Comparison of ENCODE assay signal across 8 cellular contexts in genomic region chr6:7112741-7113313, GRCh38. TPM values are rescaled to one million over a fixed set of nuclear protein-coding genes. Genes with fewer than 3 reads are reported as not detected.
DNase-seq lines count a peak whose midpoint lies in the region; ATAC-seq and TF ChIP-seq lines count a peak whose summit lies in the region.

No MANE protein-coding gene starts in this region.

- peaks cover 0 to 35% (median 5%) of the 10 kb centered on the region in 11 experiments; a peak in 5 of 22 replicates for H3K36me3 ChIP-seq in BLaER1 treated with 17β-estradiol and CSF1 and Interleukin-3, amounts not matched to agents 10 nM and 100 nM

- no peak overlapping the region for H3K14ac ChIP-seq in H9 (ENCODE audit: insufficient read depth, low read length)

- peaks cover 19% of the 10 kb centered on the region for H3K27me3 Mint-ChIP-seq in H9 (ENCODE audit: low read depth)
- H3K27me3 Mint-ChIP-seq in naive thymus-derived CD8-positive, alpha-beta T cell = no peaks in the 10 kb centered on the region

- WGBS in H9 (ENCODE audit: extremely low coverage, insufficient read length, low lambda C conversion rate) = no CpG with 5 or more reads among the region's 15 CpGs

- peaks cover 80 to 86% (median 84%) of the 10 kb centered on the region in 11 experiments for H4K20me1 ChIP-seq in BLaER1 treated with 17β-estradiol and CSF1 and Interleukin-3, amounts not matched to agents 10 nM and 100 nM
- peaks cover 3% of the 10 kb centered on the region for H4K20me1 ChIP-seq in H9 (ENCODE audit: control insufficient read depth, insufficient read depth, insufficient read length)

- H3K4me2 ChIP-seq in BLaER1 treated with 17β-estradiol and CSF1 and Interleukin-3, amounts not matched to agents 10 nM and 100 nM = peak overlapping the region; percentile 74 to 94 (median 89)
- peak overlapping the region; percentile 55 for H3K4me2 ChIP-seq in H9 (ENCODE audit: insufficient read depth, insufficient read length, low read length)

- H3K4me3 ChIP-seq in BLaER1 treated with 17β-estradiol and CSF1 and Interleukin-3, amounts not matched to agents 10 nM and 100 nM = peak overlapping the region; percentile 11 to 45 (median 30); a peak in 12 of 20 replicates

- no peak overlapping the region for H4K5ac ChIP-seq in H9 (ENCODE audit: insufficient read length, low read depth, low read length)

- H3K27me3 ChIP-seq in BLaER1 treated with 17β-estradiol and CSF1 and Interleukin-3, amounts not matched to agents 10 nM and 100 nM = no peaks in the 10 kb centered on the region
- H3K27me3 ChIP-seq in H9 (ENCODE audit: insufficient read depth, low read length) = peaks cover 2% of the 10 kb centered on the region; the same call in 1 of the 2 replicates

- no peak overlapping the region for H3K4ac ChIP-seq in H9 (ENCODE audit: low read depth, low read length)

- no peak overlapping the region for H3K23ac ChIP-seq in H9 (ENCODE audit: insufficient read length, low read depth, low read length)

- H2BK15ac ChIP-seq in H9 (ENCODE audit: low read depth, low read length) = peak overlapping the region; percentile 73; the same call in 1 of the 2 replicates

- peak overlapping the region in 2 of 11 experiments; percentile 2 to 11; a peak in 6 of 22 replicates for H3K27ac ChIP-seq in BLaER1 treated with 17β-estradiol and CSF1 and Interleukin-3, amounts not matched to agents 10 nM and 100 nM
- no peak overlapping the region for H3K27ac ChIP-seq in H9 (ENCODE audit: insufficient read length, low read depth, low read length)

- H4K8ac ChIP-seq in H9 (replicated peaks; ENCODE audit: insufficient read length, low read depth, low read length) = no peak overlapping the region

- H3K23me2 ChIP-seq in H9 (ENCODE audit: insufficient read length, low read depth, low read length, poor library complexity, severe bottlenecking) = peaks cover 18% of the 10 kb centered on the region

- POLR2A ChIA-PET in naive thymus-derived CD8-positive, alpha-beta T cell (lab: Charles Lee) = interaction anchor here (0.8 to 14.0 kb wide), 4 partner anchors 14 to 28 kb away, joined by 3 to 139 read pairs (median 4); no protein-coding TSS in a partner anchor

- no peak overlapping the region for H3T11ph ChIP-seq in H9 (ENCODE audit: low read length)

- H2BK5ac ChIP-seq in H9 (ENCODE audit: insufficient read length, low read length) = no peak overlapping the region

- H3K18ac ChIP-seq in H9 (ENCODE audit: insufficient read length, low read depth, low read length) = no peak overlapping the region

- no peak overlapping the region for H2BK20ac ChIP-seq in H9 (ENCODE audit: low read depth, low read length, poor library complexity, severe bottlenecking)

- H2AK5ac ChIP-seq in H9 (ENCODE audit: insufficient read length, low read length) = no peak overlapping the region

- no peak overlapping the region for H2BK120ac ChIP-seq in H9 (ENCODE audit: low read depth, low read length, poor library complexity, severe bottlenecking)

- no peak overlapping the region for H2BK12ac ChIP-seq in H9 (ENCODE audit: insufficient read length, low read depth, low read length)

- DNase-seq in H9 (no peak), SHP77 treated with DMSO at 0.1 percent for 48 hours (lab: John Stamatoyannopoulos, UW) (peak; percentile 18), NCI-H2171 (lab: John Stamatoyannopoulos, UW) (no peak), sciatic nerve (ENCODE audit: low spot score) (no peak)
- DNase-seq in central memory CD4-positive, alpha-beta T cell = peak; percentile 36
- DNase-seq in naive thymus-derived CD8-positive, alpha-beta T cell = peak; percentile 40 to 75 (median 54)

- peaks cover 67 to 80% (median 73%) of the 10 kb centered on the region in 10 experiments for H3K4me1 ChIP-seq in BLaER1 treated with 17β-estradiol and CSF1 and Interleukin-3, amounts not matched to agents 10 nM and 100 nM
- H3K4me1 ChIP-seq in H9 (ENCODE audit: insufficient read depth, low read length) = peaks cover 14% of the 10 kb centered on the region

- peak overlapping the region; percentile 17 to 72 for H3K4me3 Mint-ChIP-seq in H9
- H3K4me3 Mint-ChIP-seq in naive thymus-derived CD8-positive, alpha-beta T cell = peak overlapping the region; percentile 70 to 90 (median 81)

- peak; percentile 50 to 75 for ATAC-seq in naive thymus-derived CD8-positive, alpha-beta T cell
- no peak for ATAC-seq in GM21576 (IDR thresholded peaks at IDR 0.05; ENCODE audit: unreplicated experiment)
- ATAC-seq in sciatic nerve = no peak

- H3K9ac ChIP-seq in BLaER1 treated with 17β-estradiol and CSF1 and Interleukin-3, amounts not matched to agents 10 nM and 100 nM = peak overlapping the region in 9 of 11 experiments; percentile 8 to 53 (median 29); a peak in 14 of 22 replicates
- H3K9ac ChIP-seq in H9 (ENCODE audit: extremely low read depth, insufficient read length, low read length) = no peak overlapping the region

- no peaks in the 10 kb centered on the region for H3K79me1 ChIP-seq in H9 (ENCODE audit: insufficient read depth, low read depth, low read length, poor library complexity, severe bottlenecking)

- intact Hi-C loops in sciatic nerve (cut with DNase I) = no loop called here

- no peak overlapping the region for H3K27ac Mint-ChIP-seq in H9
- peak overlapping the region; percentile 85 to 96 (median 90) for H3K27ac Mint-ChIP-seq in naive thymus-derived CD8-positive, alpha-beta T cell

- H3K9me3 Mint-ChIP-seq in H9 = no peaks in the 10 kb centered on the region
- H3K9me3 Mint-ChIP-seq in naive thymus-derived CD8-positive, alpha-beta T cell = no peaks in the 10 kb centered on the region

- no peak for TF ChIP-seq CTCF in H9 (conservative IDR thresholded peaks at IDR 0.05)

- H3K9me3 ChIP-seq in BLaER1 treated with 17β-estradiol and CSF1 and Interleukin-3, amounts not matched to agents 10 nM and 100 nM (replicated peaks in 1 of 11) = no peaks in the 10 kb centered on the region
- no peaks in the 10 kb centered on the region for H3K9me3 ChIP-seq in H9 (ENCODE audit: control insufficient read depth, low read depth, low read length)

- no peak overlapping the region for H3K56ac ChIP-seq in H9 (ENCODE audit: insufficient read length, low read depth, low read length)

- no peak overlapping the region for H4K91ac ChIP-seq in H9 (ENCODE audit: insufficient read length, low read depth, low read length)

- H3K36me3 Mint-ChIP-seq in H9 (ENCODE audit: insufficient read depth in 1 of 3, low read depth in 3 of 3) = no peaks in the 10 kb centered on the region; a peak in 1 of 7 replicates
- no peaks in the 10 kb centered on the region for H3K36me3 Mint-ChIP-seq in naive thymus-derived CD8-positive, alpha-beta T cell

- H3K79me2 ChIP-seq in H9 (ENCODE audit: insufficient read depth, low read length) = peaks cover 21% of the 10 kb centered on the region; the same call in 1 of the 2 replicates

- peaks cover 59 to 63% of the 10 kb centered on the region in 2 experiments for H3K4me1 Mint-ChIP-seq in H9
- peaks cover 52 to 80% (median 74%) of the 10 kb centered on the region in 4 donors for H3K4me1 Mint-ChIP-seq in naive thymus-derived CD8-positive, alpha-beta T cell

- H2AFZ ChIP-seq in H9 (ENCODE audit: low read length) = no peak overlapping the region

RNA-seq across cellular contexts. Expression of gene RREB1, which starts 5.1 kb away (rescaled TPM):
- total RNA-seq in H9 (2021) = 33.6 and 35.8 TPM in 2 replicates
- 10 to 100 TPM; 47.1 to 53.0 TPM for total RNA-seq in naive thymus-derived CD8-positive, alpha-beta T cell
- 1 to 10 TPM; 2.5 to 5.8 (median 5.0) TPM for polyA plus RNA-seq in naive thymus-derived CD8-positive, alpha-beta T cell
- 50.6 TPM for total RNA-seq in sciatic nerve

Comparison
In these comparisons a context has a peak if more than half of its experiments do, and no peak if none do; other contexts are left out.
1. DNase-seq: peak in SHP77 treated with DMSO at 0.1 percent for 48 hours (single experiment), central memory CD4-positive, alpha-beta T cell (single experiment) and naive thymus-derived CD8-positive, alpha-beta T cell (10 of 10); none in H9 (single experiment), NCI-H2171 (single experiment) and sciatic nerve (single experiment).
2. H3K27ac Mint-ChIP-seq: peak in naive thymus-derived CD8-positive, alpha-beta T cell (10 of 10); none in H9 (0 of 3).
3. ATAC-seq: peak in naive thymus-derived CD8-positive, alpha-beta T cell (2 of 2); none in GM21576 (single experiment) and sciatic nerve (single experiment).